Comparison of ENCODE assay signal across 1 cellular context in genomic region chr11:15942936-15943335, GRCh38.
TF ChIP-seq lines count a peak whose summit lies in the region.

No MANE protein-coding gene starts in this region.

TF ChIP-seq in H1, 55 proteins besides CTCF, POLR2A, EP300 and RAD21:
- TF ChIP-seq JUN (IDR thresholded peaks at IDR 0.05; ENCODE audit: low read depth, low read length) (no peak), JUND (IDR thresholded peaks at IDR 0.05; ENCODE audit: low read length) (no peak), E2F6 (IDR thresholded peaks at IDR 0.05) (no peak), RXRA (IDR thresholded peaks at IDR 0.05; ENCODE audit: insufficient read depth, low read depth, low read length) (no peak), ATF3 (IDR thresholded peaks at IDR 0.05; ENCODE audit: insufficient read depth, low read depth, low read length) (no peak), NRF1 (IDR thresholded peaks at IDR 0.05; ENCODE audit: low read depth, low read length) (no peak), CHD7 (IDR thresholded peaks at IDR 0.05; ENCODE audit: insufficient replicate concordance, low read length) (no peak), TAF1 (IDR thresholded peaks at IDR 0.05; ENCODE audit: low read depth, low read length) (no peak), KDM1A (IDR thresholded peaks at IDR 0.05; ENCODE audit: borderline replicate concordance, low read length) (no peak), CHD1 (IDR thresholded peaks at IDR 0.05; ENCODE audit: low read depth, low read length) (no peak), TBP (IDR thresholded peaks at IDR 0.05; ENCODE audit: low read depth, low read length) (no peak), CEBPB (IDR thresholded peaks at IDR 0.05; ENCODE audit: low read depth, low read length) (no peak)
TF ChIP-seq in H1: peak in this region for 0.
